In genomic region chr1:113871597-113872113, GRCh38 we compare ENCODE assay signal across 8 cellular contexts. TPM values are rescaled to one million over a fixed set of nuclear protein-coding genes. Genes with fewer than 3 reads are reported as not detected.
DNase-seq lines count a peak whose midpoint lies in the region; ATAC-seq and TF ChIP-seq lines count a peak whose summit lies in the region.

TSS of gene PTPN22 (minus strand) at chr1:113871712.

- no peaks in the 10 kb centered on the region for H3K36me3 ChIP-seq in HEK293 (ENCODE audit: control insufficient read depth in 2 of 2, insufficient read depth in 1 of 2, low read length in 2 of 2)
- H3K36me3 ChIP-seq in smooth muscle cell (ENCODE audit: low read depth): no peaks in the 10 kb centered on the region

- peak within 1 kb of the TSS; percentile 99 for H3K27ac Mint-ChIP-seq in activated CD8-positive, alpha-beta memory T cell treated with anti-CD3 and anti-CD28 coated beads, Interleukin-2, amount 10 ng/mL, durations not matched to agents 7 days and 5 days

- H3K4me2 ChIP-seq in smooth muscle cell: peak within 1 kb of the TSS; percentile 49

- WGBS in smooth muscle cell (ENCODE audit: low lambda C conversion rate): 33% methylated on average over 4 of the region's 4 CpGs

- ATAC-seq in activated CD8-positive, alpha-beta memory T cell treated with anti-CD3 and anti-CD28 coated beads, Interleukin-2, amount 10 ng/mL, durations not matched to agents 7 days and 5 days: peak; percentile 79

- POLR2A ChIA-PET in HEK293 (lab: Yijun Ruan, JAX): no interaction called here

- H3K4me1 Mint-ChIP-seq in activated CD8-positive, alpha-beta memory T cell treated with anti-CD3 and anti-CD28 coated beads, Interleukin-2, amount 10 ng/mL, durations not matched to agents 7 days and 5 days: peaks cover 65% of the 10 kb centered on the region

- H3K4me3 ChIP-seq in GM12864 (ENCODE audit: low read depth, low read length) (peak within 1 kb of the TSS; percentile 77), HEK293 (ENCODE audit: low read depth, low read length) (no peak within 1 kb of the TSS), smooth muscle cell (no peak within 1 kb of the TSS)

- peak within 1 kb of the TSS; percentile 42 for H2AFZ ChIP-seq in smooth muscle cell (ENCODE audit: low read depth)

- CTCF ChIA-PET in HEK293 (lab: Yijun Ruan, JAX): no interaction called here
- CTCF ChIA-PET in activated CD8-positive, alpha-beta memory T cell treated with anti-CD3 and anti-CD28 coated beads, Interleukin-2, amount 10 ng/mL, durations not matched to agents 7 days and 5 days (lab: Charles Lee): interaction anchor here (0.9 to 1.2 kb wide), 3 partner anchors 10 to 90 kb away, joined by 3 to 5 read pairs (median 3); no protein-coding TSS in a partner anchor

- H4K20me1 ChIP-seq in smooth muscle cell (ENCODE audit: low read depth): no peaks in the 10 kb centered on the region

- peak; percentile 88 for DNase-seq in GM12864 (ENCODE audit: low read depth)
- peak; percentile 26 for DNase-seq in NCI-H2107 (lab: John Stamatoyannopoulos, UW)
- peak; percentile 94 for DNase-seq in activated CD8-positive, alpha-beta memory T cell treated with anti-CD3 and anti-CD28 coated beads, Interleukin-2, amount 10 ng/mL, durations not matched to agents 7 days and 5 days
- DNase-seq in fibroblast of gingiva (ENCODE audit: low read depth): peak; percentile 53
- no peak for DNase-seq in smooth muscle cell (lab: John Stamatoyannopoulos, UW; ENCODE audit: unreplicated experiment)
- DNase-seq in NCI-H2081 (lab: John Stamatoyannopoulos, UW): no peak
- DNase-seq in NCI-H510A treated with DMSO at 0.1 percent for 48 hours (lab: John Stamatoyannopoulos, UW): no peak

- H3K9me3 ChIP-seq in HEK293 (ENCODE audit: control insufficient read depth, insufficient read depth, low read depth, low read length) (no peaks in the 10 kb centered on the region), smooth muscle cell (replicated peaks; ENCODE audit: low read depth) (no peaks in the 10 kb centered on the region)

- H3K27ac ChIP-seq in HEK293 (ENCODE audit: extremely low read depth, low read depth, low read length): no peak within 1 kb of the TSS
- H3K27ac ChIP-seq in smooth muscle cell (ENCODE audit: low read depth): no peak within 1 kb of the TSS

- H3K4me1 ChIP-seq in HEK293 (ENCODE audit: control insufficient read depth, insufficient read depth, low read length) (no peaks in the 10 kb centered on the region), smooth muscle cell (ENCODE audit: low read depth) (no peaks in the 10 kb centered on the region)

- H3K27me3 ChIP-seq in smooth muscle cell (ENCODE audit: low read depth): no peaks in the 10 kb centered on the region

- peak within 1 kb of the TSS; percentile 86 for H3K4me3 Mint-ChIP-seq in activated CD8-positive, alpha-beta memory T cell treated with anti-CD3 and anti-CD28 coated beads, Interleukin-2, amount 10 ng/mL, durations not matched to agents 7 days and 5 days

- no peaks in the 10 kb centered on the region for H3F3A ChIP-seq in smooth muscle cell (ENCODE audit: low read depth)

- no peak within 1 kb of the TSS for H3K9ac ChIP-seq in smooth muscle cell (ENCODE audit: low read depth)

- H3K36me3 Mint-ChIP-seq in activated CD8-positive, alpha-beta memory T cell treated with anti-CD3 and anti-CD28 coated beads, Interleukin-2, amount 10 ng/mL, durations not matched to agents 7 days and 5 days: peaks cover 36% of the 10 kb centered on the region

- no peaks in the 10 kb centered on the region for H3K9me3 Mint-ChIP-seq in activated CD8-positive, alpha-beta memory T cell treated with anti-CD3 and anti-CD28 coated beads, Interleukin-2, amount 10 ng/mL, durations not matched to agents 7 days and 5 days (ENCODE audit: low read depth)

- TF ChIP-seq CTCF in GM12864 (IDR thresholded peaks at IDR 0.05; ENCODE audit: low read depth, low read length, missing control alignments) (no peak), HEK293 (tag by site-specific recombination; IDR thresholded peaks at IDR 0.05) (no peak), smooth muscle cell (IDR thresholded peaks at IDR 0.05; ENCODE audit: borderline replicate concordance, insufficient read depth, poor library complexity, severe bottlenecking) (no peak)

- no peaks in the 10 kb centered on the region for H3K79me2 ChIP-seq in smooth muscle cell (ENCODE audit: low read depth)

- no peaks in the 10 kb centered on the region for H3K27me3 Mint-ChIP-seq in activated CD8-positive, alpha-beta memory T cell treated with anti-CD3 and anti-CD28 coated beads, Interleukin-2, amount 10 ng/mL, durations not matched to agents 7 days and 5 days

TF ChIP-seq in HEK293, 187 proteins besides CTCF, POLR2A, EP300 and RAD21:
- TF ChIP-seq PRDM10 (tag by site-specific recombination; IDR thresholded peaks at IDR 0.05): peak; percentile 49; the same call in 1 of the 2 replicates
- TF ChIP-seq ZNF658 (tag by site-specific recombination; IDR thresholded peaks at IDR 0.05): no peak

RNA-seq across cellular contexts. Expression of gene PTPN22, which starts in this region (rescaled TPM):
- total RNA-seq in activated CD8-positive, alpha-beta memory T cell treated with anti-CD3 and anti-CD28 coated beads, Interleukin-2, amount 10 ng/mL, durations not matched to agents 7 days and 5 days: 100 to 1,000 TPM; 112 to 133 TPM
- total RNA-seq in smooth muscle cell: not detected in 2 replicates
- not detected in 2 replicates for polyA plus RNA-seq in smooth muscle cell

Comparison
In these comparisons a context has a peak if more than half of its experiments do, and no peak if none do; other contexts are left out.
1. RNA of gene PTPN22 (total RNA-seq): 112 to 133 TPM in activated CD8-positive, alpha-beta memory T cell treated with anti-CD3 and anti-CD28 coated beads, Interleukin-2, amount 10 ng/mL, durations not matched to agents 7 days and 5 days; not detected in smooth muscle cell; every median in the first group is over 100 times any median in the second.
2. DNase-seq: peak in GM12864 (single experiment), NCI-H2107 (single experiment), activated CD8-positive, alpha-beta memory T cell treated with anti-CD3 and anti-CD28 coated beads, Interleukin-2, amount 10 ng/mL, durations not matched to agents 7 days and 5 days (single experiment) and fibroblast of gingiva (single experiment); none in smooth muscle cell (single experiment), NCI-H2081 (0 of 2) and NCI-H510A treated with DMSO at 0.1 percent for 48 hours (single experiment).